Comparison of ENCODE assay signal across 22 cellular contexts in the genomic region with DNA sequence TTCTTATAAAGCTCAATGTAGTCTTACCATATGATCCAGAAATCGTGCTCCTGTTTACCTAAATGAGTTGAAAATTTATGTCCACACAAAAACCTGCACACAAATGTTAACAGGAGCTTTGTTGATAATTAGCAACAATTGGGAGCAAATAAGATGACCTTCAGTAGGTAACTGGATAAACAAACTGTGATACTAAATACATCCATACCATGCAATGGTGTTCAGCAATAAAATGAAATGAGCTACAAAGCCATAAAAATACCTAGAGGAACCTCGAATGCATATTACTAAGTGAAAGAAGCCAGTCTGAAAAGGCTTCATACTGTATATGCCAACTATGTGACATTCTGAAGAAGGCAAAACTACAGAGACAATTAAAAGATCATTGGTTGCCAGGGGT.
"Had no signal": no experiment of that assay in that cellular context is flagged by ENCODE, and none has a peak within 500 bp of the region (broad histone marks: within the 10 kb centered on the region; RNA-seq: fewer than 3 reads in every experiment).

No MANE protein-coding gene starts in this region.

- H3K4me1 ChIP-seq: esophagus squamous epithelium, heart right ventricle, left lung, lower lobe of right lung had no signal

- H3K9me3 ChIP-seq: esophagus squamous epithelium, gastrocnemius medialis, left lung, lower lobe of right lung, mucosa of descending colon had no signal

- H3K4me3 ChIP-seq: esophagus squamous epithelium, gastrocnemius medialis, heart right ventricle, left lung, lower lobe of right lung, mucosa of descending colon had no signal

- DNase-seq: cortex of kidney; effector CD8-positive, alpha-beta T cell; effector memory CD8-positive, alpha-beta T cell; endodermal cell; erythroblast; esophagus squamous epithelium; foreskin fibroblast; foreskin melanocyte; gastrocnemius medialis; glutamatergic neuron; head of caudate nucleus; heart right ventricle; hippocampal formation; left cardiac atrium; left lung; left ventricle myocardium superior; lower lobe of right lung; mesenchymal stem cell; mucosa of descending colon; naive B cell; naive thymus-derived CD8-positive, alpha-beta T cell had no signal

- H3K36me3 ChIP-seq: esophagus squamous epithelium, gastrocnemius medialis, heart right ventricle, left lung, lower lobe of right lung had no signal

- H3K27ac ChIP-seq: epithelial cell of prostate, esophagus squamous epithelium, gastrocnemius medialis, heart right ventricle, left lung, lower lobe of right lung had no signal
